ENCODE assay signal across 12 cellular contexts in genomic region chr5:139470821-139471300, GRCh38. TPM values are rescaled to one million over a fixed set of nuclear protein-coding genes. Genes with fewer than 3 reads are reported as not detected.
DNase-seq lines count a peak whose midpoint lies in the region; ATAC-seq, FAIRE-seq and TF ChIP-seq lines count a peak whose summit lies in the region.
"Had no signal": no experiment of that assay in that cellular context is flagged by ENCODE, and none has a peak within 500 bp of the region (broad histone marks: within the 10 kb centered on the region; RNA-seq: fewer than 3 reads in every experiment).

Gene SMIM33, plus strand, starts transcription at chr5:139471004. Its CDS starts 118 bp downstream, at chr5:139471122.

- DNase-seq in stimulated activated CD4-positive, alpha-beta T cell treated with anti-CD3 and anti-CD28 coated beads, Interleukin-15, amount 100 ng/mL, for 24 hours, result peak; percentile 59
- DNase-seq in stimulated activated CD4-positive, alpha-beta T cell treated with anti-CD3 and anti-CD28 coated beads, Interleukin-4, amount 100 ng/mL, for 4 hours, result no peak
- peak; percentile 47 for DNase-seq in activated CD4-positive, alpha-beta T cell treated with anti-CD3 and anti-CD28 coated beads, Interleukin-2, amount 10 ng/mL, durations not matched to agents 7 days and 5 days
- DNase-seq in upper lobe of left lung (peak; percentile 42 to 51), kidney (no peak), thyroid gland (no peak)
- DNase-seq: left cardiac atrium, PC-9 had no signal

- intact Hi-C loops in kidney (cut with DNase I), result no loop called here
- intact Hi-C loops in thyroid gland (cut with DNase I), result no loop called here

- no peaks in the 10 kb centered on the region for H3K36me3 ChIP-seq in iPS-15b (ENCODE audit: control insufficient read depth, insufficient read depth, low read length)
- peaks cover 0 to 11% (median 2%) of the 10 kb centered on the region in 4 donors for H3K36me3 ChIP-seq in upper lobe of left lung
- no peaks in the 10 kb centered on the region for H3K36me3 ChIP-seq in kidney (ENCODE audit: control insufficient read depth in 1 of 2, insufficient read depth in 2 of 2, low read length in 2 of 2)
- H3K36me3 ChIP-seq in thyroid gland, result no peaks in the 10 kb centered on the region

- H3K27me3 Mint-ChIP-seq in activated CD4-positive, alpha-beta T cell treated with anti-CD3 and anti-CD28 coated beads, Interleukin-2, amount 10 ng/mL, durations not matched to agents 7 days and 5 days, result no peaks in the 10 kb centered on the region

- POLR2A ChIA-PET in activated CD4-positive, alpha-beta T cell treated with anti-CD3 and anti-CD28 coated beads, Interleukin-2, amount 10 ng/mL, durations not matched to agents 7 days and 5 days (lab: Charles Lee), result no interaction called here

- no peak within 1 kb of the TSS for H3K4me3 ChIP-seq in iPS-15b (ENCODE audit: low read depth, low read length)
- H3K4me3 ChIP-seq in upper lobe of left lung, result peak within 1 kb of the TSS in 3 of 4 donors; percentile 6 to 14 (median 11)
- H3K4me3 ChIP-seq in kidney (ENCODE audit: low read length in 2 of 2), result no peak within 1 kb of the TSS
- H3K4me3 ChIP-seq in thyroid gland (replicated peaks in 1 of 3), result no peak within 1 kb of the TSS
- H3K4me3 ChIP-seq: PC-9, vagina had no signal

- CTCF ChIA-PET in activated CD4-positive, alpha-beta T cell treated with anti-CD3 and anti-CD28 coated beads, Interleukin-2, amount 10 ng/mL, durations not matched to agents 7 days and 5 days (lab: Charles Lee), result interaction anchor here (0.5 to 1.6 kb wide), 6 partner anchors 10 to 92 kb away, joined by 3 to 9 read pairs (median 4); no protein-coding TSS in a partner anchor

- no peak for TF ChIP-seq EP300 in upper lobe of left lung (IDR thresholded peaks at IDR 0.05)

- H3K36me3 Mint-ChIP-seq in activated CD4-positive, alpha-beta T cell treated with anti-CD3 and anti-CD28 coated beads, Interleukin-2, amount 10 ng/mL, durations not matched to agents 7 days and 5 days (ENCODE audit: low read depth), result peaks cover 19% of the 10 kb centered on the region

- no peaks in the 10 kb centered on the region for H3K9me3 Mint-ChIP-seq in activated CD4-positive, alpha-beta T cell treated with anti-CD3 and anti-CD28 coated beads, Interleukin-2, amount 10 ng/mL, durations not matched to agents 7 days and 5 days

- peak within 1 kb of the TSS; percentile 99 for H3K27ac Mint-ChIP-seq in activated CD4-positive, alpha-beta T cell treated with anti-CD3 and anti-CD28 coated beads, Interleukin-2, amount 10 ng/mL, durations not matched to agents 7 days and 5 days

- ATAC-seq in upper lobe of left lung (ENCODE audit: low FRiP score in 2 of 2) (peak; percentile 11 to 46), GM18505 (IDR thresholded peaks at IDR 0.05; ENCODE audit: unreplicated experiment) (no peak)
- ATAC-seq: left cardiac atrium had no signal

- TF ChIP-seq POLR2A in upper lobe of left lung (IDR thresholded peaks at IDR 0.05) (no peak), GM18505 (IDR thresholded peaks at IDR 0.05; ENCODE audit: borderline replicate concordance, extremely low read depth, insufficient read depth, insufficient read length) (no peak), thyroid gland (IDR thresholded peaks at IDR 0.05) (no peak)

- no peak for FAIRE-seq in kidney (lab: Jason Lieb, UNC)

- TF ChIP-seq CTCF in upper lobe of left lung (IDR thresholded peaks at IDR 0.05) (no peak), kidney (IDR thresholded peaks at IDR 0.05; ENCODE audit: borderline replicate concordance, extremely low read depth, insufficient read depth) (no peak), thyroid gland (IDR thresholded peaks at IDR 0.05) (no peak)

- H3K27ac ChIP-seq in upper lobe of left lung, result peak within 1 kb of the TSS in 3 of 4 donors; percentile 22 to 88 (median 76)
- H3K27ac ChIP-seq in kidney (ENCODE audit: low read depth in 2 of 2, low read length in 2 of 2), result no peak within 1 kb of the TSS
- no peak within 1 kb of the TSS for H3K27ac ChIP-seq in thyroid gland
- H3K27ac ChIP-seq: epithelial cell of prostate, PC-9 had no signal

- H3K9ac ChIP-seq in iPS-15b (ENCODE audit: low read depth, low read length), result peak within 1 kb of the TSS; percentile 37
- H3K9ac ChIP-seq in kidney (ENCODE audit: low read length in 2 of 2), result no peak within 1 kb of the TSS

- WGBS in upper lobe of left lung, 2 donors, result 25 to 47% methylated on average over 8 to 9 of the region's 9 CpGs
- WGBS in thyroid gland, 2 donors, result 78 to 83% methylated on average over 8 to 9 of the region's 9 CpGs

- no peaks in the 10 kb centered on the region for H3K27me3 ChIP-seq in iPS-15b (ENCODE audit: control insufficient read depth, insufficient read depth, low read length)
- H3K27me3 ChIP-seq in upper lobe of left lung, result no peaks in the 10 kb centered on the region
- H3K27me3 ChIP-seq in thyroid gland, result no peaks in the 10 kb centered on the region
- H3K27me3 ChIP-seq: vagina had no signal

- H3K9me3 ChIP-seq in iPS-15b (ENCODE audit: control insufficient read depth, insufficient read depth, low read length) (no peaks in the 10 kb centered on the region), upper lobe of left lung (no peaks in the 10 kb centered on the region), kidney (ENCODE audit: control insufficient read depth in 1 of 2, low read length in 2 of 2) (no peaks in the 10 kb centered on the region), thyroid gland (no peaks in the 10 kb centered on the region)
- H3K9me3 ChIP-seq: vagina had no signal

- peak within 1 kb of the TSS; percentile 83 for H3K4me3 Mint-ChIP-seq in activated CD4-positive, alpha-beta T cell treated with anti-CD3 and anti-CD28 coated beads, Interleukin-2, amount 10 ng/mL, durations not matched to agents 7 days and 5 days

- H3K4me1 ChIP-seq in iPS-15b (ENCODE audit: control insufficient read depth, insufficient read depth, low read length) (peaks cover 11% of the 10 kb centered on the region), upper lobe of left lung (peaks cover 37 to 52% (median 44%) of the 10 kb centered on the region in 4 donors), kidney (ENCODE audit: control insufficient read depth in 1 of 2, insufficient read depth in 1 of 2, low read depth in 1 of 2, low read length in 2 of 2) (peaks cover 0 to 7% of the 10 kb centered on the region in 2 donors), thyroid gland (peaks cover 0 to 21% of the 10 kb centered on the region in 2 donors)

- H3K4me1 Mint-ChIP-seq in activated CD4-positive, alpha-beta T cell treated with anti-CD3 and anti-CD28 coated beads, Interleukin-2, amount 10 ng/mL, durations not matched to agents 7 days and 5 days, result peaks cover 74% of the 10 kb centered on the region

RNA-seq across cellular contexts. Expression of gene SMIM33, which starts in this region (rescaled TPM):
- 1 to 10 TPM; 1.1 to 1.2 TPM for total RNA-seq in activated CD4-positive, alpha-beta T cell treated with anti-CD3 and anti-CD28 coated beads, Interleukin-2, amount 10 ng/mL, durations not matched to agents 7 days and 5 days
- total RNA-seq in upper lobe of left lung (not detected), kidney (0.13 TPM), thyroid gland (not detected)
- polyA plus RNA-seq in kidney (ENCODE audit: insufficient read depth, low read depth, low replicate concordance), result not detected
- total RNA-seq: left cardiac atrium, PC-9, vagina had no signal

Comparison
In these comparisons a context has a peak if more than half of its experiments do, and no peak if none do; other contexts are left out.
1. DNase-seq: peak in stimulated activated CD4-positive, alpha-beta T cell treated with anti-CD3 and anti-CD28 coated beads, Interleukin-15, amount 100 ng/mL, for 24 hours (single experiment) and activated CD4-positive, alpha-beta T cell treated with anti-CD3 and anti-CD28 coated beads, Interleukin-2, amount 10 ng/mL, durations not matched to agents 7 days and 5 days (single experiment); none in stimulated activated CD4-positive, alpha-beta T cell treated with anti-CD3 and anti-CD28 coated beads, Interleukin-4, amount 100 ng/mL, for 4 hours (0 of 2), kidney (single experiment) and thyroid gland (0 of 2).
2. Peak in DNase-seq, ATAC-seq, H3K4me3 ChIP-seq and H3K27ac ChIP-seq in upper lobe of left lung; RNA of the gene not detected or under 1 TPM.